9 cellular contexts compared by ENCODE assay signal in the genomic region with DNA sequence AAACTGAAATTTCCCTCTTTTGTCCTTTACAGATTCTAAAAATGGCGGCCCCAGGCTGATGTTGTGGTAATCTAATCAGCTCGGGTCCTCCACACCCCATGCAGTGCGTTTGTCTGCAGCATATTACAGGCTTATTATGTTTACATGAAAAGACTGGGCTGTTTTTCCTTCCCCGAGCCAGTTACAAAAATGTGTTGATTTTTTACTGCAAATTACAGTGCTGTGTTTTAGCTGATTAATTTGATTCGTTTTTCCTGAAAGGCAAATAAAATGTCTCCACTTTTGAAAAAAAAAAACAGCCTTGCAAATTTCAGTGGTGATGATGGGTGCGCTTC. TPM values are rescaled to one million over a fixed set of nuclear protein-coding genes. Genes with fewer than 3 reads are reported as not detected.
DNase-seq lines count a peak whose midpoint lies in the region; ATAC-seq, FAIRE-seq and TF ChIP-seq lines count a peak whose summit lies in the region.
"Had no signal": no experiment of that assay in that cellular context is flagged by ENCODE, and none has a peak within 500 bp of the region (broad histone marks: within the 10 kb centered on the region; RNA-seq: fewer than 3 reads in every experiment).

No MANE protein-coding gene starts in this region.

- peak overlapping the region; percentile 99 for H3K9ac ChIP-seq in endothelial cell of umbilical vein (replicated peaks; ENCODE audit: extremely low read depth, insufficient read depth, low read length)

- DNase-seq in Calu3 (no peak), HuH-7.5 (ENCODE audit: low spot score) (peak; percentile 41), endothelial cell of umbilical vein (ENCODE audit: low read depth, low spot score) (peak; percentile 58), naive B cell (no peak), GM19240 (ENCODE audit: insufficient read length, low spot score) (no peak), SHP77 treated with DMSO at 0.1 percent for 48 hours (lab: John Stamatoyannopoulos, UW) (no peak)
- DNase-seq in T-helper 2 cell treated with Interferon-gamma antibody and Interleukin-4, amounts not matched to agents 5 μg/mL and 100 μg/mL, for 36 hours (ENCODE audit: low spot score): no peak

- H4K20me1 ChIP-seq in endothelial cell of umbilical vein (replicated peaks; ENCODE audit: control insufficient read depth, extremely low read depth, insufficient read depth, low read length): peaks cover 6% of the 10 kb centered on the region

- intact Hi-C loops in Calu3 (cut with micrococcal nuclease; ENCODE audit: unreplicated experiment) (loop anchor here (10.0 kb wide), 1 partner anchor 91 kb away; no protein-coding TSS in a partner anchor), endothelial cell of umbilical vein (cut with micrococcal nuclease) (loop anchor here (5.0 kb wide), 2 partner anchors 47 to 82 kb away; no protein-coding TSS in a partner anchor)

- H3K79me2 ChIP-seq in endothelial cell of umbilical vein (ENCODE audit: control insufficient read depth, insufficient read depth, low read length): peaks cover 83% of the 10 kb centered on the region

- H3K9me3 ChIP-seq in endothelial cell of umbilical vein (replicated peaks; ENCODE audit: control insufficient read depth, insufficient read depth, low read length): no peaks in the 10 kb centered on the region

- dilution Hi-C loops in endothelial cell of umbilical vein (cut with MboI; ENCODE audit: extremely low pct_ligation_motif_present, low sequenced_read_pairs): no loop called here

- H3K27ac ChIP-seq in endothelial cell of umbilical vein (ENCODE audit: insufficient read depth, low read depth, low read length): peak overlapping the region; percentile 80

- no peaks in the 10 kb centered on the region for H3K27me3 ChIP-seq in endothelial cell of umbilical vein (ENCODE audit: control insufficient read depth in 2 of 2, insufficient read depth in 2 of 2, low read length in 2 of 2)

- peaks cover 6% of the 10 kb centered on the region for H3K4me1 Mint-ChIP-seq in Calu3 (ENCODE audit: low read depth, unreplicated experiment)
- H3K4me1 Mint-ChIP-seq in T-helper 2 cell treated with Interferon-gamma antibody and Interleukin-4, amounts not matched to agents 5 μg/mL and 100 μg/mL, for 36 hours (ENCODE audit: low read depth): peaks cover 26% of the 10 kb centered on the region
- H3K4me1 Mint-ChIP-seq in naive B cell: peaks cover 31 to 49% (median 46%) of the 10 kb centered on the region in 3 donors

- H3K27me3 Mint-ChIP-seq in Calu3 (ENCODE audit: unreplicated experiment) (no peaks in the 10 kb centered on the region), naive B cell (peaks cover 0 to 8% (median 4%) of the 10 kb centered on the region in 3 donors)
- peaks cover 4% of the 10 kb centered on the region for H3K27me3 Mint-ChIP-seq in T-helper 2 cell treated with Interferon-gamma antibody and Interleukin-4, amounts not matched to agents 5 μg/mL and 100 μg/mL, for 36 hours (ENCODE audit: low read depth)

- peak overlapping the region; percentile 95 for H3K4me2 ChIP-seq in endothelial cell of umbilical vein (ENCODE audit: insufficient read depth, low read length)

- peak overlapping the region; percentile 97 to 99 (median 98) for H3K4me3 ChIP-seq in endothelial cell of umbilical vein (replicated peaks in 1 of 3; ENCODE audit: insufficient read depth in 1 of 3, low read depth in 1 of 3, low read length in 3 of 3)

- BruUV-seq in Calu3 (replicated peaks; lab: Mats Ljungman, UMichigan): TSS peak; percentile 24
- no TSS peak for BruUV-seq in endothelial cell of umbilical vein (replicated peaks; lab: Mats Ljungman, UMichigan)

- TF ChIP-seq POLR2A in endothelial cell of umbilical vein (IDR thresholded peaks at IDR 0.05; ENCODE audit: low read depth, low read length): no peak

- H3K9me1 ChIP-seq in endothelial cell of umbilical vein (replicated peaks; ENCODE audit: control insufficient read depth, extremely low read depth, insufficient read depth, low read length): no peaks in the 10 kb centered on the region

- TF ChIP-seq CTCF in Calu3 (IDR thresholded peaks at IDR 0.05; ENCODE audit: unreplicated experiment): no peak
- TF ChIP-seq CTCF in endothelial cell of umbilical vein (IDR thresholded peaks at IDR 0.05; ENCODE audit: extremely low read depth in 1 of 2, insufficient read depth in 1 of 2, low read depth in 1 of 2, low read length in 2 of 2): no peak

- H3K9me3 Mint-ChIP-seq in Calu3 (ENCODE audit: low read depth, unreplicated experiment) (no peaks in the 10 kb centered on the region), naive B cell (peaks cover 0 to 4% (median 0%) of the 10 kb centered on the region in 7 donors)
- no peaks in the 10 kb centered on the region for H3K9me3 Mint-ChIP-seq in T-helper 2 cell treated with Interferon-gamma antibody and Interleukin-4, amounts not matched to agents 5 μg/mL and 100 μg/mL, for 36 hours

- H3K36me3 ChIP-seq in endothelial cell of umbilical vein (ENCODE audit: control insufficient read depth in 2 of 2, extremely low read depth in 1 of 2, insufficient read depth in 2 of 2, low read length in 2 of 2): no peaks in the 10 kb centered on the region

- H2AFZ ChIP-seq in endothelial cell of umbilical vein (ENCODE audit: low read depth, low read length): no peak overlapping the region

- FAIRE-seq in endothelial cell of umbilical vein (lab: Jason Lieb, UNC): peak; percentile 64
- FAIRE-seq: TTC549 had no signal

- CTCF ChIA-PET in Calu3 (lab: Charles Lee): interaction anchor here (1.0 kb wide), 1 partner anchor 37 kb away, joined by 4 read pairs; no protein-coding TSS in a partner anchor
- CTCF ChIA-PET in endothelial cell of umbilical vein (lab: Charles Lee): interaction anchor here (1.0 to 3.3 kb wide), 5 partner anchors 11 to 93 kb away, joined by 4 to 20 read pairs (median 9); no protein-coding TSS in a partner anchor

- H3K4me3 Mint-ChIP-seq in Calu3 (ENCODE audit: low read depth, unreplicated experiment) (peak overlapping the region; percentile 93), naive B cell (peak overlapping the region; percentile 95 to 100 (median 99))
- peak overlapping the region; percentile 99 for H3K4me3 Mint-ChIP-seq in T-helper 2 cell treated with Interferon-gamma antibody and Interleukin-4, amounts not matched to agents 5 μg/mL and 100 μg/mL, for 36 hours

- ATAC-seq in naive B cell (ENCODE audit: low read depth in 2 of 2) (no peak), HG03521 (IDR thresholded peaks at IDR 0.05; ENCODE audit: unreplicated experiment) (no peak)

- peaks cover 23% of the 10 kb centered on the region for H3K4me1 ChIP-seq in endothelial cell of umbilical vein (ENCODE audit: control insufficient read depth, extremely low read depth, insufficient read depth, low read length)

- H3K36me3 Mint-ChIP-seq in Calu3 (ENCODE audit: insufficient read depth, unreplicated experiment) (peaks cover 69% of the 10 kb centered on the region), naive B cell (peaks cover 8 to 20% of the 10 kb centered on the region in 2 donors)
- peaks cover 52% of the 10 kb centered on the region for H3K36me3 Mint-ChIP-seq in T-helper 2 cell treated with Interferon-gamma antibody and Interleukin-4, amounts not matched to agents 5 μg/mL and 100 μg/mL, for 36 hours (ENCODE audit: low read depth)

- POLR2A ChIA-PET in endothelial cell of umbilical vein (lab: Charles Lee): interaction anchor here (1.0 to 1.6 kb wide), 3 partner anchors 10 to 34 kb away, joined by 3 to 4 read pairs (median 3); no protein-coding TSS in a partner anchor

- H3K27ac Mint-ChIP-seq in Calu3 (ENCODE audit: unreplicated experiment) (peak overlapping the region; percentile 100), naive B cell (peak overlapping the region; percentile 100)
- peak overlapping the region; percentile 100 for H3K27ac Mint-ChIP-seq in T-helper 2 cell treated with Interferon-gamma antibody and Interleukin-4, amounts not matched to agents 5 μg/mL and 100 μg/mL, for 36 hours

TF ChIP-seq in endothelial cell of umbilical vein, 7 proteins besides CTCF, POLR2A, EP300 and RAD21:
- no peak for TF ChIP-seq MYC (IDR thresholded peaks at IDR 0.05; ENCODE audit: low read depth, low read length)
- no peak for TF ChIP-seq JUN (IDR thresholded peaks at IDR 0.05; ENCODE audit: borderline replicate concordance, insufficient read depth, insufficient read length, low read depth)
- TF ChIP-seq, protein P1, sequence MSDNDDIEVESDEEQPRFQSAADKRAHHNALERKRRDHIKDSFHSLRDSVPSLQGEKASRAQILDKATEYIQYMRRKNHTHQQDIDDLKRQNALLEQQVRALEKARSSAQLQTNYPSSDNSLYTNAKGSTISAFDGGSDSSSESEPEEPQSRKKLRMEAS (IDR thresholded peaks at IDR 0.05; ENCODE audit: insufficient read depth, insufficient read length): no peak
- TF ChIP-seq POLR2AphosphoS5 (IDR thresholded peaks at IDR 0.05; ENCODE audit: insufficient read depth, low read depth, low read length): no peak
- TF ChIP-seq EZH2 (IDR thresholded peaks at IDR 0.05; ENCODE audit: borderline replicate concordance, low read depth, low read length, severe bottlenecking): no peak
- no peak for TF ChIP-seq FOS (IDR thresholded peaks at IDR 0.05; ENCODE audit: borderline replicate concordance, insufficient read depth, low read length)
- no peak for TF ChIP-seq GATA2 (IDR thresholded peaks at IDR 0.05; ENCODE audit: insufficient read depth, insufficient read length, low read depth, low read length)

RNA-seq across cellular contexts. Expression of a gene that starts 1.6 kb away (rescaled TPM):
- total RNA-seq in Calu3 (2022) (37.7 and 39.1 TPM in 2 replicates), endothelial cell of umbilical vein (68.5 and 74.8 TPM in 2 replicates)
- polyA plus RNA-seq in endothelial cell of umbilical vein (10.1 and 19.0 TPM in 2 replicates), naive B cell (ENCODE audit: low read depth in 6 of 6) (100 to 1,000 TPM; 165 to 343 (median 213) TPM)
- polyA plus RNA-seq in endothelial cell of umbilical vein (2011; cell fraction: cytosol; rRNA removed): 10.7 and 11.8 TPM in 2 replicates
- polyA plus RNA-seq in endothelial cell of umbilical vein (2011; cell fraction: nucleus; rRNA removed): 55.5 and 66.2 TPM in 2 replicates
- 27.7 and 29.8 TPM in 2 replicates for polyA plus RNA-seq in endothelial cell of umbilical vein (2012)
- polyA minus RNA-seq in endothelial cell of umbilical vein: 92.4 and 106 TPM in 2 replicates
- 19.5 TPM for polyA minus RNA-seq in endothelial cell of umbilical vein (2011; cell fraction: cytosol; rRNA and poly(A)+ RNA removed)
- 172 and 208 TPM in 2 replicates for polyA minus RNA-seq in endothelial cell of umbilical vein (2011; cell fraction: nucleus; rRNA and poly(A)+ RNA removed)

Comparison
In these comparisons a context has a peak if more than half of its experiments do, and no peak if none do; other contexts are left out.
1. DNase-seq: peak in HuH-7.5 (single experiment) and endothelial cell of umbilical vein (single experiment); none in Calu3 (single experiment), T-helper 2 cell treated with Interferon-gamma antibody and Interleukin-4, amounts not matched to agents 5 μg/mL and 100 μg/mL, for 36 hours (single experiment), naive B cell (single experiment), GM19240 (single experiment) and SHP77 treated with DMSO at 0.1 percent for 48 hours (single experiment).
2. Peak in every context shown above with its lines, with median percentiles within 50 percentile points of each other: H3K27ac Mint-ChIP-seq and H3K4me3 Mint-ChIP-seq.